ENCODE assay signal across 1 cellular context in genomic region chr11:61298663-61299244, GRCh38.
TF ChIP-seq lines count a peak whose summit lies in the region.

No MANE protein-coding gene starts in this region.

TF ChIP-seq in HepG2, 621 proteins besides CTCF, POLR2A, EP300 and RAD21 (continued from another document):
- TF ChIP-seq BHLHE40 (IDR thresholded peaks at IDR 0.05; ENCODE audit: low read length), result peak; percentile 29; the same call in 1 of the 2 replicates
- no peak for TF ChIP-seq MAFF (IDR thresholded peaks at IDR 0.05; ENCODE audit: low read depth, low read length)
- TF ChIP-seq POGZ (CRISPR knock-in tag; IDR thresholded peaks at IDR 0.05), result 0 out of 2 replicates have a peak, but pooled peaks have one; percentile 20
- TF ChIP-seq, protein P1, sequence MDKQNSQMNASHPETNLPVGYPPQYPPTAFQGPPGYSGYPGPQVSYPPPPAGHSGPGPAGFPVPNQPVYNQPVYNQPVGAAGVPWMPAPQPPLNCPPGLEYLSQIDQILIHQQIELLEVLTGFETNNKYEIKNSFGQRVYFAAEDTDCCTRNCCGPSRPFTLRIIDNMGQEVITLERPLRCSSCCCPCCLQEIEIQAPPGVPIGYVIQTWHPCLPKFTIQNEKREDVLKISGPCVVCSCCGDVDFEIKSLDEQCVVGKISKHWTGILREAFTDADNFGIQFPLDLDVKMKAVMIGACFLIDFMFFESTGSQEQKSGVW (CRISPR knock-in tag; IDR thresholded peaks at IDR 0.05; ENCODE audit: borderline replicate concordance), result no peak
- no peak for TF ChIP-seq PAX8 (CRISPR knock-in tag; IDR thresholded peaks at IDR 0.05; ENCODE audit: borderline replicate concordance)
- TF ChIP-seq, protein P2, sequence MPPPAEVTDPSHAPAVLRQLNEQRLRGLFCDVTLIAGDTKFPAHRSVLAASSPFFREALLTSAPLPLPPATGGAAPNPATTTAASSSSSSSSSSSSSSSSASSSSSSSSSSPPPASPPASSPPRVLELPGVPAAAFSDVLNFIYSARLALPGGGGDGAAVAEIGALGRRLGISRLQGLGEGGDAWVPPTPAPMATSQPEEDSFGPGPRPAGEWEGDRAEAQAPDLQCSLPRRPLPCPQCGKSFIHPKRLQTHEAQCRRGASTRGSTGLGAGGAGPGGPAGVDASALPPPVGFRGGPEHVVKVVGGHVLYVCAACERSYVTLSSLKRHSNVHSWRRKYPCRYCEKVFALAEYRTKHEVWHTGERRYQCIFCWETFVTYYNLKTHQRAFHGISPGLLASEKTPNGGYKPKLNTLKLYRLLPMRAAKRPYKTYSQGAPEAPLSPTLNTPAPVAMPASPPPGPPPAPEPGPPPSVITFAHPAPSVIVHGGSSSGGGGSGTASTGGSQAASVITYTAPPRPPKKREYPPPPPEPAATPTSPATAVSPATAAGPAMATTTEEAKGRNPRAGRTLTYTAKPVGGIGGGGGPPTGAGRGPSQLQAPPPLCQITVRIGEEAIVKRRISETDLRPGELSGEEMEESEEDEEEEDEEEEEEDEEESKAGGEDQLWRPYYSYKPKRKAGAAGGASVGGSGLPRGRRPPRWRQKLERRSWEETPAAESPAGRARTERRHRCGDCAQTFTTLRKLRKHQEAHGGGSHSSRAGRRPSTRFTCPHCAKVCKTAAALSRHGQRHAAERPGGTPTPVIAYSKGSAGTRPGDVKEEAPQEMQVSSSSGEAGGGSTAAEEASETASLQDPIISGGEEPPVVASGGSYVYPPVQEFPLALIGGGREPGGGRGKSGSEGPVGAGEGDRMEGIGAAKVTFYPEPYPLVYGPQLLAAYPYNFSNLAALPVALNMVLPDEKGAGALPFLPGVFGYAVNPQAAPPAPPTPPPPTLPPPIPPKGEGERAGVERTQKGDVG (CRISPR knock-in tag; IDR thresholded peaks at IDR 0.05; ENCODE audit: borderline replicate concordance), result no peak
- no peak for TF ChIP-seq ZNF468 (CRISPR knock-in tag; IDR thresholded peaks at IDR 0.05)
- no peak for TF ChIP-seq RBM39 (IDR thresholded peaks at IDR 0.05; ENCODE audit: low read depth, low read length, poor library complexity, severe bottlenecking)
- no peak for TF ChIP-seq HOXD1 (CRISPR knock-in tag; IDR thresholded peaks at IDR 0.05)
- TF ChIP-seq ELF4 (CRISPR knock-in tag; IDR thresholded peaks at IDR 0.05; ENCODE audit: borderline replicate concordance), result no peak
- TF ChIP-seq BCL3 (CRISPR knock-in tag; IDR thresholded peaks at IDR 0.05), result no peak
- no peak for TF ChIP-seq ZNF589 (CRISPR knock-in tag; conservative IDR thresholded peaks at IDR 0.05)
- no peak for TF ChIP-seq NR2F6 (IDR thresholded peaks at IDR 0.05)
- peak; percentile 60 for TF ChIP-seq NR2F6 (CRISPR knock-in tag; IDR thresholded peaks at IDR 0.05)
- TF ChIP-seq WIZ (CRISPR knock-in tag; IDR thresholded peaks at IDR 0.05), result no peak
- TF ChIP-seq MYPOP (CRISPR knock-in tag; IDR thresholded peaks at IDR 0.05), result no peak
- TF ChIP-seq, protein P3, sequence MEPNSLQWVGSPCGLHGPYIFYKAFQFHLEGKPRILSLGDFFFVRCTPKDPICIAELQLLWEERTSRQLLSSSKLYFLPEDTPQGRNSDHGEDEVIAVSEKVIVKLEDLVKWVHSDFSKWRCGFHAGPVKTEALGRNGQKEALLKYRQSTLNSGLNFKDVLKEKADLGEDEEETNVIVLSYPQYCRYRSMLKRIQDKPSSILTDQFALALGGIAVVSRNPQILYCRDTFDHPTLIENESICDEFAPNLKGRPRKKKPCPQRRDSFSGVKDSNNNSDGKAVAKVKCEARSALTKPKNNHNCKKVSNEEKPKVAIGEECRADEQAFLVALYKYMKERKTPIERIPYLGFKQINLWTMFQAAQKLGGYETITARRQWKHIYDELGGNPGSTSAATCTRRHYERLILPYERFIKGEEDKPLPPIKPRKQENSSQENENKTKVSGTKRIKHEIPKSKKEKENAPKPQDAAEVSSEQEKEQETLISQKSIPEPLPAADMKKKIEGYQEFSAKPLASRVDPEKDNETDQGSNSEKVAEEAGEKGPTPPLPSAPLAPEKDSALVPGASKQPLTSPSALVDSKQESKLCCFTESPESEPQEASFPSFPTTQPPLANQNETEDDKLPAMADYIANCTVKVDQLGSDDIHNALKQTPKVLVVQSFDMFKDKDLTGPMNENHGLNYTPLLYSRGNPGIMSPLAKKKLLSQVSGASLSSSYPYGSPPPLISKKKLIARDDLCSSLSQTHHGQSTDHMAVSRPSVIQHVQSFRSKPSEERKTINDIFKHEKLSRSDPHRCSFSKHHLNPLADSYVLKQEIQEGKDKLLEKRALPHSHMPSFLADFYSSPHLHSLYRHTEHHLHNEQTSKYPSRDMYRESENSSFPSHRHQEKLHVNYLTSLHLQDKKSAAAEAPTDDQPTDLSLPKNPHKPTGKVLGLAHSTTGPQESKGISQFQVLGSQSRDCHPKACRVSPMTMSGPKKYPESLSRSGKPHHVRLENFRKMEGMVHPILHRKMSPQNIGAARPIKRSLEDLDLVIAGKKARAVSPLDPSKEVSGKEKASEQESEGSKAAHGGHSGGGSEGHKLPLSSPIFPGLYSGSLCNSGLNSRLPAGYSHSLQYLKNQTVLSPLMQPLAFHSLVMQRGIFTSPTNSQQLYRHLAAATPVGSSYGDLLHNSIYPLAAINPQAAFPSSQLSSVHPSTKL (CRISPR knock-in tag; IDR thresholded peaks at IDR 0.05), result peak; percentile 75
- TF ChIP-seq DMTF1 (CRISPR knock-in tag; IDR thresholded peaks at IDR 0.05), result no peak
- peak; percentile 89 for TF ChIP-seq ZNF644 (CRISPR knock-in tag; IDR thresholded peaks at IDR 0.05; ENCODE audit: low read depth)
- no peak for TF ChIP-seq NFE2 (CRISPR knock-in tag; IDR thresholded peaks at IDR 0.05)
- no peak for TF ChIP-seq SETDB1 (CRISPR knock-in tag; IDR thresholded peaks at IDR 0.05; ENCODE audit: borderline replicate concordance)
- TF ChIP-seq RARA (CRISPR knock-in tag; IDR thresholded peaks at IDR 0.05), result 0 out of 2 replicates have a peak, but pooled peaks have one; percentile 23
- TF ChIP-seq MAF1 (CRISPR knock-in tag; IDR thresholded peaks at IDR 0.05; ENCODE audit: borderline replicate concordance), result no peak
- TF ChIP-seq PRMT3 (CRISPR knock-in tag; IDR thresholded peaks at IDR 0.05; ENCODE audit: borderline replicate concordance, low read depth), result 0 out of 2 replicates have a peak, but pooled peaks have one; percentile 46
- TF ChIP-seq, protein P4, sequence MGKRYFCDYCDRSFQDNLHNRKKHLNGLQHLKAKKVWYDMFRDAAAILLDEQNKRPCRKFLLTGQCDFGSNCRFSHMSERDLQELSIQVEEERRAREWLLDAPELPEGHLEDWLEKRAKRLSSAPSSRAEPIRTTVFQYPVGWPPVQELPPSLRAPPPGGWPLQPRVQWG (CRISPR knock-in tag; IDR thresholded peaks at IDR 0.05; ENCODE audit: borderline replicate concordance, low read depth), result no peak
- no peak for TF ChIP-seq ZNF333 (CRISPR knock-in tag; IDR thresholded peaks at IDR 0.05; ENCODE audit: borderline replicate concordance)
- no peak for TF ChIP-seq PAF1 (CRISPR knock-in tag; IDR thresholded peaks at IDR 0.05)
- no peak for TF ChIP-seq ZNF496 (CRISPR knock-in tag; IDR thresholded peaks at IDR 0.05; ENCODE audit: insufficient replicate concordance)
- TF ChIP-seq PCBP1 (IDR thresholded peaks at IDR 0.05; ENCODE audit: borderline replicate concordance, low read depth, low read length), result no peak
- TF ChIP-seq ZNF766 (CRISPR knock-in tag; IDR thresholded peaks at IDR 0.05; ENCODE audit: borderline replicate concordance), result no peak
- TF ChIP-seq CENPT (CRISPR knock-in tag; IDR thresholded peaks at IDR 0.05; ENCODE audit: low read depth), result no peak
- no peak for TF ChIP-seq ZNF383 (CRISPR knock-in tag; IDR thresholded peaks at IDR 0.05; ENCODE audit: borderline replicate concordance)
- no peak for TF ChIP-seq MAFG (CRISPR knock-in tag; IDR thresholded peaks at IDR 0.05)
- TF ChIP-seq PTBP1 (IDR thresholded peaks at IDR 0.05; ENCODE audit: low read depth, low read length, poor library complexity, severe bottlenecking), result no peak
- peak; percentile 13; the same call in 1 of the 2 replicates for TF ChIP-seq NR2F2 (IDR thresholded peaks at IDR 0.05; ENCODE audit: borderline replicate concordance, low read depth)
TF ChIP-seq in HepG2: peak in this region for 150.
